In the genomic region with DNA sequence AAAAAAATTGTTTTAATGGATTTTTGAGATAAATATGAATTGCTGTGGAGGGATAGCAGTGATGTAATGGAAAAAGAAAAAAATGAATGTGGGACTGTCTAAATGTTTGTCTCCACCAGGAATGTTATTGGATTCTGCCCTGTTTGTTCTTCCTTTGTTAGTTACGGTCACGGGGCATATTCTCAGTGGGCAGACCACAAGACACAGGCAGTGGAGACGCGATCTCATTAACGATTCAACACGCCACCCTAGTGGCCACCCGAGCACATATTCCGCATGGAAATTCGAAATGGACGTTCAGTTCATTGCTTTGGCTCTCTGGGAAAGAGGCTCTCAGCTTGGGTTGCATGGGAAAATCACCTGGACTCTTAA, we compare ENCODE assay signal across 10 cellular contexts.
DNase-seq lines count a peak whose midpoint lies in the region; ATAC-seq lines count a peak whose summit lies in the region.
"Had no signal": no experiment of that assay in that cellular context is flagged by ENCODE, and none has a peak within 500 bp of the region (broad histone marks: within the 10 kb centered on the region; RNA-seq: fewer than 3 reads in every experiment).

No MANE protein-coding gene starts in this region.

- H3K36me3 ChIP-seq in rectal smooth muscle tissue (ENCODE audit: control insufficient read depth, insufficient read depth, low read length): no peaks in the 10 kb centered on the region
- no peaks in the 10 kb centered on the region for H3K36me3 ChIP-seq in HAP-1 (replicated peaks)

- H3K4me3 ChIP-seq in rectal smooth muscle tissue (ENCODE audit: low read length) (no peak overlapping the region), HAP-1 (no peak overlapping the region)
- H3K4me3 ChIP-seq: lung had no signal

- intact Hi-C loops in Right ventricle myocardium superior (cut with DNase I): no loop called here

- in situ Hi-C loops in HAP-1 (cut with MboI; ENCODE audit: low sequenced_read_pairs): no loop called here

- H3K4me1 ChIP-seq in rectal smooth muscle tissue (ENCODE audit: control insufficient read depth, insufficient read depth, low read length) (peaks cover 29% of the 10 kb centered on the region), HAP-1 (no peaks in the 10 kb centered on the region)

- ATAC-seq in Right ventricle myocardium superior (ENCODE audit: poor library complexity) (peak; percentile 55), HG02763 (IDR thresholded peaks at IDR 0.05; ENCODE audit: unreplicated experiment) (no peak)

- H3K9ac ChIP-seq in rectal smooth muscle tissue (ENCODE audit: low read length): no peak overlapping the region

- DNase-seq in HT-29 (ENCODE audit: low spot score): peak; percentile 22
- DNase-seq in SHP77 (lab: John Stamatoyannopoulos, UW): peak; percentile 62 to 69
- DNase-seq in Right ventricle myocardium superior: peak; percentile 47
- DNase-seq in HAP-1 (ENCODE audit: low spot score in 2 of 2): no peak
- no peak for DNase-seq in AG20443 (ENCODE audit: low spot score)
- no peak for DNase-seq in RPMI8226

- H3K27me3 ChIP-seq in rectal smooth muscle tissue (ENCODE audit: control insufficient read depth, insufficient read depth, low read length) (no peaks in the 10 kb centered on the region), HAP-1 (ENCODE audit: low read depth) (0 out of 2 replicates have a peak, but pooled peaks cover 3% of the 10 kb centered on the region)

- H3K27ac ChIP-seq in rectal smooth muscle tissue (ENCODE audit: low read depth, low read length): peak overlapping the region; percentile 41
- H3K27ac ChIP-seq: epithelial cell of prostate had no signal

- no peaks in the 10 kb centered on the region for H3K9me3 ChIP-seq in HAP-1

Comparison
In these comparisons a context has a peak if more than half of its experiments do, and no peak if none do; other contexts are left out.
1. DNase-seq: peak in HT-29 (single experiment), SHP77 (2 of 2) and Right ventricle myocardium superior (single experiment); none in HAP-1 (0 of 2), AG20443 (single experiment) and RPMI8226 (single experiment).